Comparison of ENCODE assay signal across 10 cellular contexts in the genomic region with DNA sequence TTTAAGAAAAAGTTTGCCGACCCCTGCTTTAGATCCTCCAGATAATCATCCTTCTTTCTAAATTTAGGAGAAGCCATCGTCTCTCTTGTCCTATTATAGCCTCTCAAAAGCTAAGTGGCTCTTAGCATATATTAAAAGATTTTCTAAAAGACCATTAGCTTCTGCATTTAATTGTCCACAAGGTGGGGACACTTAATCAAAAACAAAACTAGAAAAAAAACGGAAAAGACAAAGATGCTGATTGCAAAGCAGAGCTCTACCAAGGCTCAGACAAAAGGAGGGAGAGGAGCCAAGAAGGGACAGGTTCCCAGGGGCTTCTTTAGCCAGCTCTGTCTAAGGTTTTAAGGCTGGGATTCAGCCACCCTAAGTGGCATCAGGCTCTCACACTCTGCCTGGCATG.
DNase-seq lines count a peak whose midpoint lies in the region; ATAC-seq and TF ChIP-seq lines count a peak whose summit lies in the region.
"Had no signal": no experiment of that assay in that cellular context is flagged by ENCODE, and none has a peak within 500 bp of the region (broad histone marks: within the 10 kb centered on the region; RNA-seq: fewer than 3 reads in every experiment).

No MANE protein-coding gene starts in this region.

- in situ Hi-C loops in astrocyte of the cerebellum (cut with HindIII; ENCODE audit: low sequenced_read_pairs) = loop anchor here (25.0 kb wide), 1 partner anchor 427 kb away; a partner anchor contains a TSS

- H3K4me3 ChIP-seq in DOHH2 (ENCODE audit: low read length) (no peak overlapping the region), astrocyte of the cerebellum (ENCODE audit: low read depth, low read length) (no peak overlapping the region)

- no peaks in the 10 kb centered on the region for H3K79me2 ChIP-seq in DOHH2 (ENCODE audit: control insufficient read depth, low read length)

- DNase-seq in astrocyte of the cerebellum (ENCODE audit: low read depth) (no peak), medulla oblongata (ENCODE audit: extremely low spot score) (peak; percentile 11), activated gamma-delta T cell (lab: John Stamatoyannopoulos, UW) (no peak), substantia nigra (lab: John Stamatoyannopoulos, UW) (no peak)
- DNase-seq: head of caudate nucleus, NCI-H69 had no signal

- H3F3A ChIP-seq in DOHH2 (ENCODE audit: control insufficient read depth, insufficient read depth) = no peaks in the 10 kb centered on the region

- H3K4me1 ChIP-seq in DOHH2 (ENCODE audit: control insufficient read depth, low read length) = no peaks in the 10 kb centered on the region

- H3K9me3 ChIP-seq in DOHH2 (ENCODE audit: control insufficient read depth, insufficient read depth, low read length) = no peaks in the 10 kb centered on the region

- H3K27ac ChIP-seq in DOHH2 (ENCODE audit: low read depth, low read length) = no peak overlapping the region
- no peak overlapping the region for H3K27ac ChIP-seq in substantia nigra (ENCODE audit: low read depth, low read length, poor library complexity, severe bottlenecking)

- no peak overlapping the region for H3K4me2 ChIP-seq in DOHH2 (ENCODE audit: low read length)

- peaks cover 4% of the 10 kb centered on the region; the same call in 1 of the 2 replicates for H3K27me3 ChIP-seq in DOHH2 (ENCODE audit: control insufficient read depth, low read length)

- peak; percentile 25 for TF ChIP-seq CTCF in DOHH2 (IDR thresholded peaks at IDR 0.05; ENCODE audit: low read depth, low read length, poor library complexity, severe bottlenecking)
- peak; percentile 38; the same call in 1 of the 2 replicates for TF ChIP-seq CTCF in LNCAP (IDR thresholded peaks at IDR 0.05)
- TF ChIP-seq CTCF in astrocyte of the cerebellum (IDR thresholded peaks at IDR 0.05; ENCODE audit: low read depth, low read length, missing control alignments) = peak; percentile 39

- no peaks in the 10 kb centered on the region for H3K9me2 ChIP-seq in DOHH2 (replicated peaks; ENCODE audit: control insufficient read depth, low read length)

- H3K36me3 ChIP-seq in DOHH2 (ENCODE audit: control insufficient read depth, low read length) = no peaks in the 10 kb centered on the region

- ATAC-seq in HG02798 (IDR thresholded peaks at IDR 0.05; ENCODE audit: poor library complexity, unreplicated experiment) = no peak
- no peak for ATAC-seq in GM18909 (IDR thresholded peaks at IDR 0.05; ENCODE audit: poor library complexity, unreplicated experiment)

- no peaks in the 10 kb centered on the region for H4K20me1 ChIP-seq in DOHH2 (ENCODE audit: control insufficient read depth, insufficient read depth, low read depth, low read length)
